10 cellular contexts compared by ENCODE assay signal in the genomic region with DNA sequence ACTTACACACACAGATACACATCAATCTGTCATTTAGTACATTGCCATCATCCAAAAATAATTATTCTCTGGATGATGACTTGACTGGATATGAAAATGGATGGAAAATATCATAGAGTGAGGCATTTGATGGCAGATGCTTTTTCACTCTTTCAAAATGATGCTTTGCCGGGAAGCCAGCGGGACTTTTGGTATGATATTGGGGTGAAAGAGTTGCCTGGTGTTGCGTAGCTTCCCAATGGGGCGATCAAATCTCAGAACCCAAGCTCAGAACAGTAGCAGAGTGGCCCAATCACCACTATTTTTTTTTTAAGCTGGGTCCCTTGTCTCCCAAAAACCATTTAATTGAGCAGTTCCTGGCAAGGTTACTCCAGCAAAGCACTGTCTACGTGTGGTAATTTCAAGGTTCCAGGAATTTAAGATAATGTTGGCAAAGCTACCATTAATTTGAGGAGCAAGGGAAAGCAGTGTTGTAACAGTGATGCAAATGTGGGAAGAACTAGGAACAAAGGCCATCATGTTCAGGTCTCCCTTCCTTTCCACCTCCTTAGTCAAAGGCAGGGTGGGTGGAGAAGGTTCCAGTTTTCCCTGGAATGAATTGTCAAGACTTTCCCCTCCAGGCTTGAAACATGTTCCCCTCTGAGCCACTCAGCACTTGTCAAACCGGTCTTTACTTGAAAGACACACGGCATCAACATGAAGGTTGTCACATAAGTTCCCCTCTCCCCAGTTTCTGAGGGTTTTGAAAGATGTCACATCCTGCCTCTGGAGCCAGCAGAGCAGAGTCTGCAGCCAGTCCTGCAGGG.
DNase-seq lines count a peak whose midpoint lies in the region; ATAC-seq and TF ChIP-seq lines count a peak whose summit lies in the region.
"Had no signal": no experiment of that assay in that cellular context is flagged by ENCODE, and none has a peak within 500 bp of the region (broad histone marks: within the 10 kb centered on the region; RNA-seq: fewer than 3 reads in every experiment).

No MANE protein-coding gene starts in this region.

- peak; percentile 25 for ATAC-seq in left lobe of liver
- no peak for ATAC-seq in HG02610 (IDR thresholded peaks at IDR 0.05; ENCODE audit: unreplicated experiment)

- H3K4me3 ChIP-seq in epithelial cell of esophagus (ENCODE audit: low read length) (no peak overlapping the region), tibial nerve (no peak overlapping the region)

- no peaks in the 10 kb centered on the region for H3K36me3 ChIP-seq in tibial nerve

- peak; percentile 0 for DNase-seq in NCI-H526 treated with DMSO at 0.1 percent for 48 hours (lab: John Stamatoyannopoulos, UW)
- peak; percentile 82 for DNase-seq in epithelial cell of esophagus (ENCODE audit: low read depth)
- no peak for DNase-seq in left lobe of liver (ENCODE audit: low spot score)
- DNase-seq in tibial nerve (ENCODE audit: low spot score in 2 of 2): no peak
- no peak for DNase-seq in NOMO-1 treated with dmso at 0.1 percent for 144 hours (lab: John Stamatoyannopoulos, UW; ENCODE audit: unreplicated experiment)
- DNase-seq in NCI-H510A (lab: John Stamatoyannopoulos, UW): no peak
- DNase-seq: erythroblast, NCI-H2171 treated with DMSO at 0.1 percent for 48 hours had no signal

- peak overlapping the region in 3 of 4 donors; percentile 14 to 74 (median 70) for H3K27ac ChIP-seq in tibial nerve

- no peaks in the 10 kb centered on the region for H3K27me3 ChIP-seq in tibial nerve

- no peaks in the 10 kb centered on the region for H3K9me3 ChIP-seq in tibial nerve
- H3K9me3 ChIP-seq: Caco-2 had no signal

- WGBS in tibial nerve, 2 donors: 69 to 72% methylated on average over 7 of the region's 7 CpGs

- peaks cover 0 to 26% (median 6%) of the 10 kb centered on the region in 4 donors for H3K4me1 ChIP-seq in tibial nerve
- H3K4me1 ChIP-seq: Caco-2 had no signal

- no peak for TF ChIP-seq POLR2A in tibial nerve (IDR thresholded peaks at IDR 0.05)

- TF ChIP-seq CTCF in epithelial cell of esophagus (IDR thresholded peaks at IDR 0.05; ENCODE audit: insufficient read depth, low read depth, low read length, missing control alignments) (no peak), tibial nerve (IDR thresholded peaks at IDR 0.05) (no peak)

- TF ChIP-seq EP300 in tibial nerve (IDR thresholded peaks at IDR 0.05): peak in 1 of 2 donors; percentile 82

Comparison
In these comparisons a context has a peak if more than half of its experiments do, and no peak if none do; other contexts are left out.
1. DNase-seq: peak in NCI-H526 treated with DMSO at 0.1 percent for 48 hours (single experiment) and epithelial cell of esophagus (single experiment); none in left lobe of liver (single experiment), tibial nerve (0 of 2), NOMO-1 treated with dmso at 0.1 percent for 144 hours (single experiment) and NCI-H510A (single experiment).